8 cellular contexts compared by ENCODE assay signal in genomic region chr11:118010738-118011461, GRCh38. TPM values are rescaled to one million over a fixed set of nuclear protein-coding genes. Genes with fewer than 3 reads are reported as not detected.
DNase-seq lines count a peak whose midpoint lies in the region; ATAC-seq and TF ChIP-seq lines count a peak whose summit lies in the region.

No MANE protein-coding gene starts in this region.

- H3K79me2 ChIP-seq in DOHH2 (ENCODE audit: control insufficient read depth, low read length): no peaks in the 10 kb centered on the region

- no peaks in the 10 kb centered on the region for H3K9me2 ChIP-seq in DOHH2 (replicated peaks; ENCODE audit: control insufficient read depth, low read length)

- H3K36me3 ChIP-seq in DOHH2 (ENCODE audit: control insufficient read depth, low read length): 0 out of 2 replicates have a peak, but pooled peaks cover 2% of the 10 kb centered on the region
- no peaks in the 10 kb centered on the region for H3K36me3 ChIP-seq in sigmoid colon

- peak; percentile 73 for ATAC-seq in GM19455 (IDR thresholded peaks at IDR 0.05; ENCODE audit: unreplicated experiment)
- ATAC-seq in HG03460 (IDR thresholded peaks at IDR 0.05; ENCODE audit: unreplicated experiment): peak; percentile 80

- peak overlapping the region; percentile 73 for H3K4me2 ChIP-seq in DOHH2 (ENCODE audit: low read length)

- TF ChIP-seq POLR2A in sigmoid colon (IDR thresholded peaks at IDR 0.05): no peak

- no peaks in the 10 kb centered on the region for H3K27me3 ChIP-seq in DOHH2 (ENCODE audit: control insufficient read depth, low read length)
- H3K27me3 ChIP-seq in sigmoid colon: peaks cover 0 to 3% (median 0%) of the 10 kb centered on the region in 3 donors

- TF ChIP-seq CTCF in DOHH2 (IDR thresholded peaks at IDR 0.05; ENCODE audit: low read depth, low read length, poor library complexity, severe bottlenecking) (no peak), coronary artery (IDR thresholded peaks at IDR 0.05) (no peak), sigmoid colon (IDR thresholded peaks at IDR 0.05) (no peak)

- H3K4me1 ChIP-seq in DOHH2 (ENCODE audit: control insufficient read depth, low read length) (peaks cover 82% of the 10 kb centered on the region), sigmoid colon (no peaks in the 10 kb centered on the region)

- H3K4me3 ChIP-seq in DOHH2 (ENCODE audit: low read length) (peak overlapping the region; percentile 65), coronary artery (no peak overlapping the region), sigmoid colon (no peak overlapping the region)

- DNase-seq in coronary artery (ENCODE audit: low spot score) (no peak), sigmoid colon (peak; percentile 83), cerebellar nuclear complex (lab: John Stamatoyannopoulos, UW) (no peak), amniotic stem cell (lab: John Stamatoyannopoulos, UW) (no peak)
- no peak for DNase-seq in activated effector memory CD4-positive, alpha-beta T cell treated with Interleukin-2 at 50 U/mL for 16 hours

- peak in 2 of 4 donors; percentile 44 to 56 for TF ChIP-seq EP300 in sigmoid colon (IDR thresholded peaks at IDR 0.05)

- intact Hi-C loops in sigmoid colon (cut with DNase I): no loop called here

- no peaks in the 10 kb centered on the region for H4K20me1 ChIP-seq in DOHH2 (ENCODE audit: control insufficient read depth, insufficient read depth, low read depth, low read length)

- H3K9me3 ChIP-seq in DOHH2 (ENCODE audit: control insufficient read depth, insufficient read depth, low read length): no peaks in the 10 kb centered on the region
- H3K9me3 ChIP-seq in sigmoid colon: no peaks in the 10 kb centered on the region

- H3F3A ChIP-seq in DOHH2 (ENCODE audit: control insufficient read depth, insufficient read depth): peaks cover 45% of the 10 kb centered on the region

- H3K27ac ChIP-seq in DOHH2 (ENCODE audit: low read depth, low read length) (peak overlapping the region; percentile 99), coronary artery (peak overlapping the region; percentile 32 to 82), sigmoid colon (peak overlapping the region; percentile 35 to 57 (median 50))

- 64 to 80% methylated on average over 21 of the region's 21 CpGs for WGBS in sigmoid colon, 2 donors

RNA-seq across cellular contexts. Expression of gene IL10RA, which starts 24.7 kb away (rescaled TPM):
- total RNA-seq in sigmoid colon: 10 to 100 TPM; 13.0 to 29.6 (median 15.3) TPM
- 10 to 100 TPM in 1 of 3 donors, 1 to 10 TPM in 2; 4.2 to 27.1 (median 6.7) TPM for polyA plus RNA-seq in sigmoid colon
